24 cellular contexts compared by ENCODE assay signal in the genomic region with DNA sequence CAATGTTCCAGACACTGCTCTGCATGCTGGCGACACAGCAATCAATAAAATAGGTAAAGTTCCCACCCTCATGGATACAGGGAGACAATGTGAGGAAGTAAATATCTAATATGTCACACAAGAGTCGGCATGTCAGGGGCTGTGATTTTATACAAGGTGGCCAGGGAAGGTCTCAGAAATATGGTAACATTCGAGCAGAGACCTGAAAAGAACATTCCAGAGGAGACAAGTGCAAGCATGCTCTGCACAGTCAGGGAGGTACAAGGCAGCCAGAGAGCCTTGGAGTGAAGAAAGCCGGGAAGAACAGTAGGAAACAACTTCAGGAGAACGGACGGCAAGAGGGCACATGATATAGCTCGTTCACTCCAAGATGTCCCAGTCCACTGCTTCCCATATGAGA.
"Had no signal": no experiment of that assay in that cellular context is flagged by ENCODE, and none has a peak within 500 bp of the region (broad histone marks: within the 10 kb centered on the region; RNA-seq: fewer than 3 reads in every experiment).

No MANE protein-coding gene starts in this region.

- H3K27me3 ChIP-seq: brain microvascular endothelial cell, MG63, SJSA1 had no signal

- ATAC-seq: activated CD4-positive, CD25-positive, alpha-beta regulatory T cell treated with anti-CD3 and anti-CD28 coated beads, Interleukin-2, amount 50 U/mL, for 24 hours; activated CD8-positive, alpha-beta T cell treated with anti-CD3 and anti-CD28 coated beads for 36 hours; activated T-cell treated with anti-CD3 and anti-CD28 coated beads, Interleukin-2, amount 50 U/mL, for 72 hours had no signal

- H3K27me3 Mint-ChIP-seq: activated CD8-positive, alpha-beta T cell treated with anti-CD3 and anti-CD28 coated beads for 36 hours; activated naive CD4-positive, alpha-beta T cell treated with anti-CD3 and anti-CD28 coated beads, Interleukin-2, amount 10 ng/mL, durations not matched to agents 7 days and 5 days; activated naive CD8-positive, alpha-beta T cell treated with anti-CD3 and anti-CD28 coated beads for 36 hours had no signal

- H3K9me3 Mint-ChIP-seq: activated CD8-positive, alpha-beta T cell treated with anti-CD3 and anti-CD28 coated beads for 36 hours; activated naive CD4-positive, alpha-beta T cell treated with anti-CD3 and anti-CD28 coated beads, Interleukin-2, amount 10 ng/mL, durations not matched to agents 7 days and 5 days; activated naive CD8-positive, alpha-beta T cell treated with anti-CD3 and anti-CD28 coated beads for 36 hours; activated T-helper 2 cell treated with anti-CD3 and anti-CD28 coated beads, Interferon-gamma antibody, Interleukin-2, Interleukin-4, amounts not matched to agents 10 μg/mL and 5 μg/mL and 100 μg/mL, durations not matched to agents 14 hours and 24 hours and 36 hours had no signal

- H3K9me3 ChIP-seq: MG63, SJSA1 had no signal

- H3K27ac ChIP-seq: brain microvascular endothelial cell, KMS-11 had no signal

- H3K4me3 ChIP-seq: MG63, SJSA1 had no signal

- H3K27ac Mint-ChIP-seq: activated CD8-positive, alpha-beta T cell treated with anti-CD3 and anti-CD28 coated beads for 36 hours; activated naive CD4-positive, alpha-beta T cell treated with anti-CD3 and anti-CD28 coated beads, Interleukin-2, amount 10 ng/mL, durations not matched to agents 7 days and 5 days; activated naive CD8-positive, alpha-beta T cell treated with anti-CD3 and anti-CD28 coated beads for 36 hours; activated T-cell treated with anti-CD3 and anti-CD28 coated beads, Interleukin-2, amount 50 U/mL, for 72 hours; activated T-helper 2 cell treated with anti-CD3 and anti-CD28 coated beads, Interferon-gamma antibody, Interleukin-2, Interleukin-4, amounts not matched to agents 10 μg/mL and 5 μg/mL and 100 μg/mL, durations not matched to agents 14 hours and 24 hours and 36 hours; T-helper 1 cell treated with Interleukin-12 subunit alpha and Interleukin-12 subunit beta and Interleukin-4 antibody, amounts not matched to agents 30 μg/mL and 1 μg/mL, for 36 hours had no signal

- H3K4me1 Mint-ChIP-seq: activated naive CD4-positive, alpha-beta T cell treated with anti-CD3 and anti-CD28 coated beads, Interleukin-2, amount 10 ng/mL, durations not matched to agents 7 days and 5 days; activated naive CD8-positive, alpha-beta T cell treated with anti-CD3 and anti-CD28 coated beads for 36 hours had no signal

- H3K4me3 Mint-ChIP-seq: activated CD8-positive, alpha-beta T cell treated with anti-CD3 and anti-CD28 coated beads for 36 hours; activated naive CD4-positive, alpha-beta T cell treated with anti-CD3 and anti-CD28 coated beads, Interleukin-2, amount 10 ng/mL, durations not matched to agents 7 days and 5 days; activated naive CD8-positive, alpha-beta T cell treated with anti-CD3 and anti-CD28 coated beads for 36 hours; activated T-cell treated with anti-CD3 and anti-CD28 coated beads, Interleukin-2, amount 50 U/mL, for 72 hours; T-helper 1 cell treated with Interleukin-12 subunit alpha and Interleukin-12 subunit beta and Interleukin-4 antibody, amounts not matched to agents 30 μg/mL and 1 μg/mL, for 36 hours had no signal

- H3K36me3 Mint-ChIP-seq: activated naive CD4-positive, alpha-beta T cell treated with anti-CD3 and anti-CD28 coated beads, Interleukin-2, amount 10 ng/mL, durations not matched to agents 7 days and 5 days; activated naive CD8-positive, alpha-beta T cell treated with anti-CD3 and anti-CD28 coated beads for 36 hours had no signal

- DNase-seq: activated CD4-positive, alpha-beta T cell treated with anti-CD3 and anti-CD28 coated beads for 4 hours; activated CD8-positive, alpha-beta memory T cell treated with anti-CD3 and anti-CD28 coated beads, Interleukin-2, amount 50 U/mL, for 4 hours; activated CD8-positive, alpha-beta T cell treated with anti-CD3 and anti-CD28 coated beads for 36 hours; activated gamma-delta T cell treated with Interleukin-2 at 50 U/mL for 16 hours; activated naive CD4-positive, alpha-beta T cell treated with anti-CD3 and anti-CD28 coated beads, Interleukin-2, amount 10 ng/mL, durations not matched to agents 7 days and 5 days; activated naive CD8-positive, alpha-beta T cell treated with anti-CD3 and anti-CD28 coated beads for 36 hours; activated T-cell treated with anti-CD3 and anti-CD28 coated beads, Interleukin-2, amount 50 U/mL, for 72 hours; brain microvascular endothelial cell; caudate nucleus; MG63; MV-4-11; NCI-H1105; NCI-H1436; NCI-H187; NCI-H2081 treated with DMSO at 0.1 percent for 48 hours; NCI-H226; NCI-H526 treated with DMSO at 0.1 percent for 48 hours; NCI-H82; SHP77 had no signal

- H3K36me3 ChIP-seq: brain microvascular endothelial cell, MG63, SJSA1 had no signal
